In the genomic region with DNA sequence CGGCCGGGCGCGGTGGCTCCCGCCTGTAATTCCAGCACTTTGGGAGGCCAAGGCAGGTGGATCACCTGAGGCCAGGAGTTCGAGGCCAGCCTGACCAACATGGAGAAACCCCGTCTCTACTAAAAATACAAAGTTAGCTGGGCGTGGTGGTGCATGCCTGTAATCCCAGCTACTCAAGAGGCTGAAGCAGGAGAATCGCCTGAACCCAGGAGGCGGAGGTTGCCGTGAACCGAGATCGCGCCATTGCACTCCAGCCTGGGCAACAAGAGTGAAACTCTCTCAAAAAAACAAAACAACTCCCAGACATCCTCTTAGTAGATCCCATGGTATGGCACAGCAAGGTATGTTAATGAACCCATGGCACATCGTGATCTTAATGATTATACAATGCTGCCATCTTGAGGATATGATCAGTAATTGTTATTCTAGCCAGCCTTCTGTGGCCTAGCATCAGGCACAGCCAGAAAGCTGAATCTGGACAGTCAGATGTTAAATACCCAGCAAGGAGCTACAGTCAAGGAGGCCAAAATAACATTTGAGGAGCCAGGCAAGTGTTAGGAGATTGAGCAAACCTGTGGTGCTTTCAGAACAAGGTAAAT, we compare ENCODE assay signal across 8 cellular contexts. TPM values are rescaled to one million over a fixed set of nuclear protein-coding genes. Genes with fewer than 3 reads are reported as not detected.
A peak's percentile ranks its signal among the peaks of the same experiment; 100 is the strongest.
DNase-seq lines count a peak whose midpoint lies in the region; ATAC-seq, FAIRE-seq and TF ChIP-seq lines count a peak whose summit lies in the region.
"Not testable (repeated sequence)": the region's sequence is repeated elsewhere in the genome, so short reads cannot be mapped to it uniquely, and the experiment has no call there.

No MANE protein-coding gene starts in this region.

- not testable (repeated sequence) for H3K4me3 ChIP-seq in choroid plexus epithelial cell (ENCODE audit: low read depth, low read length); kidney (ENCODE audit: low read length in 2 of 2); spleen

- TF ChIP-seq CTCF in D721Med (IDR thresholded peaks at IDR 0.05; ENCODE audit: insufficient read depth, missing control alignments) (peak; percentile 83), choroid plexus epithelial cell (conservative IDR thresholded peaks at IDR 0.05; ENCODE audit: low read depth, low read length) (peak; percentile 62), kidney (IDR thresholded peaks at IDR 0.05; ENCODE audit: borderline replicate concordance, extremely low read depth, insufficient read depth) (peak; percentile 72), spleen (IDR thresholded peaks at IDR 0.05 in 8 of 11, conservative IDR thresholded peaks at IDR 0.05 in 3 of 11) (peak; percentile 60 to 89 (median 78))

- H3K4me1 ChIP-seq in kidney (ENCODE audit: control insufficient read depth in 1 of 2, insufficient read depth in 1 of 2, low read depth in 1 of 2, low read length in 2 of 2), result not testable (repeated sequence)
- H3K4me1 ChIP-seq in spleen, result peaks cover 3 to 40% (median 23%) of the 10 kb centered on the region in 6 donors

- H3K27ac ChIP-seq in kidney (ENCODE audit: low read depth in 2 of 2, low read length in 2 of 2); spleen: not testable (repeated sequence)

- intact Hi-C loops in kidney (cut with DNase I), result loop anchor here (5.0 to 10.0 kb wide), 2 partner anchors 122 to 200 kb away; no protein-coding TSS in a partner anchor
- intact Hi-C loops in spleen (cut with DNase I; ENCODE audit: low total_unique reads), result loop anchor here (5.0 to 10.0 kb wide), 4 partner anchors 122 to 430 kb away; no protein-coding TSS in a partner anchor

- FAIRE-seq in D721Med (lab: Jason Lieb, UNC) (peak; percentile 90), kidney (lab: Jason Lieb, UNC) (peak; percentile 60)

- not testable (repeated sequence) for H3K36me3 ChIP-seq in kidney (ENCODE audit: control insufficient read depth in 1 of 2, insufficient read depth in 2 of 2, low read length in 2 of 2); spleen

- H3K9me3 ChIP-seq in kidney (ENCODE audit: control insufficient read depth in 1 of 2, low read length in 2 of 2); spleen: not testable (repeated sequence)

- peak; percentile 87 for ATAC-seq in GM19438 (IDR thresholded peaks at IDR 0.05; ENCODE audit: low read depth, unreplicated experiment)
- ATAC-seq in HG03139 (IDR thresholded peaks at IDR 0.05; ENCODE audit: unreplicated experiment), result peak; percentile 82

- 52 to 62% (median 60%) methylated on average over 15 of the region's 15 CpGs for WGBS in spleen, 5 donors

- not testable (repeated sequence) for H3K9ac ChIP-seq in kidney (ENCODE audit: low read length in 2 of 2)

- not testable (repeated sequence) for TF ChIP-seq POLR2A in spleen (IDR thresholded peaks at IDR 0.05)

- DNase-seq in D721Med (ENCODE audit: insufficient read length, low spot score); kidney; spleen: not testable (repeated sequence)
- DNase-seq in NCI-H2081 (lab: John Stamatoyannopoulos, UW) (peak; percentile 37 to 66), SW480 (ENCODE audit: low spot score) (peak; percentile 87), choroid plexus epithelial cell (ENCODE audit: low read depth) (peak; percentile 92)

- H3K27me3 ChIP-seq in spleen (replicated peaks in 1 of 7), result not testable (repeated sequence)

RNA-seq across cellular contexts. Expression of gene CSNK1A1, which starts 13.4 kb away (rescaled TPM):
- total RNA-seq in kidney (221 TPM), spleen (100 to 1,000 TPM; 165 to 223 (median 196) TPM)
- polyA plus RNA-seq in kidney (ENCODE audit: insufficient read depth, low read depth, low replicate concordance) (63.9 TPM), spleen (10 to 100 TPM; 31.9 to 64.7 (median 43.4) TPM)

RNA-seq across cellular contexts. Expression of gene ARHGEF37, which starts 16.7 kb away (rescaled TPM):
- total RNA-seq in kidney (21.8 TPM), spleen (1 to 10 TPM in 6 of 7 donors, under 1 TPM in 1; 0.77 to 3.5 (median 1.4) TPM)
- polyA plus RNA-seq in kidney (ENCODE audit: insufficient read depth, low read depth, low replicate concordance) (6.9 TPM), spleen (1 to 10 TPM in 1 of 3 donors, under 1 TPM in 2; 0.99 to 1.3 (median 1.00) TPM)
